Comparison of ENCODE assay signal across 10 cellular contexts in the genomic region with DNA sequence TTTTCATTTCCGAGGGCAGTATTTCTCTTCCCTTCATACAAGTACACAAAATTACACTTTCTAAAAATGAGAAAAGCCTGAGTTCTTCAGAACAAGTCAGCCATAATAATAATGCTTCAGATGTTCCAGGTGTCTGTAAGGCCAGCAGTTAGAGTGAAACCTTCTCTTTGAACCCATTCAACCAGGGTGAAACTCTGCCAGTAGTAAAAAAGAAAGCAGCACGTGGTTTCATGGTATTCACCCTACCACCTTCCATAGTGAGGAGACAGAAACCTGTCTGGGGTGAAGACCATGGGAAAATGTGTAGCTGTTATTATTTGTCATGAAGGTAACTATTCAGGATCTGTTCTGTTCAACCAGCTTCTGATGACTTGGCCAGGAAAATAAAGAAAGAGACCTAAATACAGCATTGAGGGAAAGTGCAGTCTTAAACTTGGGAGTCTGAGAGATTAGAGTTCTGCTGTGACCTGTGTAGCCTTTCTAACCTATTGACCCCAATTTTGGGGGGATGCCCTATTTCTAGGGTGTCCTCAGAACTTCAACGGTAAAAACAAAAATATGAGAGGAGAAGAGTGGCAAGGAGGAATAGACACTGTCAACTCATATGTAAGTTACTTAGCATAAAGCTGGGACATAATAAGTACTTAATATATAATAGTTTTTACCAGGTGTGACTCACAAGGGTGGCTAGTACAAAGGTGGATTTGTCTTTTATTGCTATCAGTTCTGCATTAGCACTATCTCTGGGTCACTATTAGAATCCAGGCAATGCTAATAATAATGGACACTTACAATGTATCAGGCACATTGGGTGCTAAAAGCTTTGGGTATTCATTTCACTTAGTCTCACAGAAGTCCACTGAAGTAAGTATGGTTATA.
A peak's percentile ranks its signal among the peaks of the same experiment; 100 is the strongest.
DNase-seq lines count a peak whose midpoint lies in the region; ATAC-seq and TF ChIP-seq lines count a peak whose summit lies in the region.
"Had no signal": no experiment of that assay in that cellular context is flagged by ENCODE, and none has a peak within 500 bp of the region (broad histone marks: within the 10 kb centered on the region; RNA-seq: fewer than 3 reads in every experiment).

No MANE protein-coding gene starts in this region.

- CTCF ChIA-PET in GM10248 (lab: Yijun Ruan, JAX), result interaction anchor here (1.0 to 1.2 kb wide), 3 partner anchors 18 to 30 kb away, joined by 3 to 5 read pairs (median 3); no protein-coding TSS in a partner anchor

- H3K4me3 ChIP-seq in foreskin fibroblast (ENCODE audit: low read depth in 1 of 2, low read length in 2 of 2), result no peak overlapping the region

- peak; percentile 88 for ATAC-seq in GM19043 (IDR thresholded peaks at IDR 0.05; ENCODE audit: low read depth, unreplicated experiment)
- ATAC-seq in HG02623 (IDR thresholded peaks at IDR 0.05; ENCODE audit: unreplicated experiment), result peak; percentile 91
- ATAC-seq in HG03439 (IDR thresholded peaks at IDR 0.05; ENCODE audit: unreplicated experiment), result peak; percentile 90

- POLR2A ChIA-PET in GM10248 (lab: Yijun Ruan, JAX), result no interaction called here

- DNase-seq in GM10248 (ENCODE audit: extremely low spot score) (peak; percentile 20), NK-92 (lab: John Stamatoyannopoulos, UW; ENCODE audit: unreplicated experiment) (no peak), OCI-M2 (lab: John Stamatoyannopoulos, UW; ENCODE audit: unreplicated experiment) (no peak), midbrain (lab: John Stamatoyannopoulos, UW) (no peak), foreskin fibroblast (no peak)
- DNase-seq: activated T-cell treated with anti-CD3 and anti-CD28 coated beads, Interleukin-2, amount 50 U/mL, for 48 hours; NCI-H1105 treated with DMSO at 0.1 percent for 48 hours had no signal

- TF ChIP-seq CTCF in GM10248 (IDR thresholded peaks at IDR 0.05; ENCODE audit: control extremely low read depth, extremely low read depth, low read depth, missing control alignments), result no peak
- TF ChIP-seq CTCF in foreskin fibroblast (IDR thresholded peaks at IDR 0.05; ENCODE audit: low read depth, low read length), result no peak
